In the genomic region with DNA sequence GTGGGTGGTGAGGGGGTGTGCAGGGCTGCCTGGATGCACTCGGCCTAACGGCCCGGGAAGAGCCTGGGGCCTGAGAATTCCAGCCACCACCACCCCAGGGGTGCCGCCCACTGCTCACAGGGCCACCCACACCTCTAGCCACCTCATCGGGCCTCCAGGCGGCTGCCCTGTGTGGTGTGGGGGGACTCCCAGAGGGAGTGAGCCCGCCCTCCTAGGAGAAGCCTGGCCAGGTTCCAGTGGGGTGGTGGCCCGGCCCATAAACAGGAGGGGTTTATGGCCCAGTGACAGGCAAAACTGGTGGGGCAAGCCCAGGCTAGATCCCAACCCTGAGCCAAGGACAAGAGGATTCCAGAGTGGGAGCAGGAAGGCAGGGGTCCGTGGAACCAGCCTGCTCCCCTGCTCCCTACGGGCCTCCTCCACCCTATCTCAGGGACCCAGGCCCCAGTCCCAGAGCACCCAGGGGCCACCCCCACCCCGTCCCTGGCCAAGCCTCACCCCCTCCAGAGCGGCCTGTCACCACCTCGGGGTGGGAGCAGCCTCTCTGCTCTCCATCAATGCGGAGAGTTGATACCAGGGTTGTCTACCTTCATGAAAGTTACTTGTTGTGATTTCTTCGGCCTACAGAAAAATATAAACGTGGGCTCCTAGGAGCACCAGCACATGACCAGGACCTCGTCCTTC, we compare ENCODE assay signal across 10 cellular contexts. TPM values are rescaled to one million over a fixed set of nuclear protein-coding genes. Genes with fewer than 3 reads are reported as not detected.
DNase-seq lines count a peak whose midpoint lies in the region; ATAC-seq lines count a peak whose summit lies in the region.
"Had no signal": no experiment of that assay in that cellular context is flagged by ENCODE, and none has a peak within 500 bp of the region (broad histone marks: within the 10 kb centered on the region; RNA-seq: fewer than 3 reads in every experiment).

No MANE protein-coding gene starts in this region.

- H2BK120ac ChIP-seq in mesendoderm (ENCODE audit: low read depth, low read length), result no peak overlapping the region

- no peak overlapping the region for H3K23ac ChIP-seq in mesendoderm (ENCODE audit: low read length)

- H3K9ac ChIP-seq in mesendoderm (ENCODE audit: low read length), result no peak overlapping the region

- no peak overlapping the region for H2BK15ac ChIP-seq in mesendoderm (replicated peaks; ENCODE audit: low read depth)

- H3K4me3 ChIP-seq in mesendoderm (ENCODE audit: low read length), result no peak overlapping the region
- H3K4me3 ChIP-seq: right lobe of liver had no signal

- H3K27ac Mint-ChIP-seq in activated CD4-positive, alpha-beta T cell treated with anti-CD3 and anti-CD28 coated beads, Interleukin-2, amount 10 ng/mL, durations not matched to agents 24 days and 14 days, result no peak overlapping the region

- H3K79me2 ChIP-seq in mesendoderm (ENCODE audit: control insufficient read depth, insufficient read depth, low read length), result no peaks in the 10 kb centered on the region

- no peak for ATAC-seq in GM21360 (IDR thresholded peaks at IDR 0.05; ENCODE audit: unreplicated experiment)

- H3K27me3 ChIP-seq in mesendoderm (ENCODE audit: insufficient read depth, low read length, poor library complexity), result no peaks in the 10 kb centered on the region
- H3K27me3 ChIP-seq: right lobe of liver had no signal

- peaks cover 3% of the 10 kb centered on the region for H3K4me1 ChIP-seq in mesendoderm (ENCODE audit: control insufficient read depth, low read depth, low read length)
- H3K4me1 ChIP-seq: right lobe of liver had no signal

- intact Hi-C loops in activated CD4-positive, alpha-beta T cell treated with anti-CD3 and anti-CD28 coated beads, Interleukin-2, amount 10 ng/mL, durations not matched to agents 24 days and 14 days (cut with micrococcal nuclease), result no loop called here

- no peak overlapping the region for H4K8ac ChIP-seq in mesendoderm (ENCODE audit: low read depth, low read length)

- peak overlapping the region; percentile 81 for H3K4ac ChIP-seq in mesendoderm (ENCODE audit: low read depth, low read length)

- H3K36me3 ChIP-seq in mesendoderm (ENCODE audit: control insufficient read depth, insufficient read depth, low read length), result no peaks in the 10 kb centered on the region
- H3K36me3 ChIP-seq: right lobe of liver had no signal

- H3K27me3 Mint-ChIP-seq in activated CD4-positive, alpha-beta T cell treated with anti-CD3 and anti-CD28 coated beads, Interleukin-2, amount 10 ng/mL, durations not matched to agents 24 days and 14 days, result no peaks in the 10 kb centered on the region

- WGBS in mesendoderm (ENCODE audit: extremely low coverage, insufficient coverage, low lambda C conversion rate), result no CpG with 5 or more reads among the region's 17 CpGs

- no peak overlapping the region for H2AK5ac ChIP-seq in mesendoderm (ENCODE audit: low read length)

- H4K5ac ChIP-seq in mesendoderm (ENCODE audit: low read length), result no peak overlapping the region

- H3K9me3 Mint-ChIP-seq in activated CD4-positive, alpha-beta T cell treated with anti-CD3 and anti-CD28 coated beads, Interleukin-2, amount 10 ng/mL, durations not matched to agents 24 days and 14 days, result no peaks in the 10 kb centered on the region

- in situ Hi-C loops in T47D (cut with HindIII; ENCODE audit: low pct_unique_long_range_greater_than_20kb, low sequenced_read_pairs), result no loop called here

- no peak overlapping the region for H3K4me2 ChIP-seq in mesendoderm (ENCODE audit: low read length)

- no peak overlapping the region for H3K27ac ChIP-seq in mesendoderm (ENCODE audit: low read depth, low read length)
- H3K27ac ChIP-seq: right lobe of liver had no signal

- H3K56ac ChIP-seq in mesendoderm (ENCODE audit: low read length), result peak overlapping the region; percentile 10

- H3K4me1 Mint-ChIP-seq in activated CD4-positive, alpha-beta T cell treated with anti-CD3 and anti-CD28 coated beads, Interleukin-2, amount 10 ng/mL, durations not matched to agents 24 days and 14 days, result peaks cover 3% of the 10 kb centered on the region

- H2BK5ac ChIP-seq in mesendoderm (ENCODE audit: low read length), result no peak overlapping the region

- no peaks in the 10 kb centered on the region for H3K79me1 ChIP-seq in mesendoderm (ENCODE audit: low read length)

- H3K36me3 Mint-ChIP-seq in activated CD4-positive, alpha-beta T cell treated with anti-CD3 and anti-CD28 coated beads, Interleukin-2, amount 10 ng/mL, durations not matched to agents 24 days and 14 days (ENCODE audit: low read depth), result no peaks in the 10 kb centered on the region

- DNase-seq in COLO668 (lab: John Stamatoyannopoulos, UW; ENCODE audit: unreplicated experiment) (peak; percentile 39), LoVo (ENCODE audit: low spot score) (peak; percentile 100), T47D (ENCODE audit: low read depth in 1 of 2, low spot score in 1 of 2) (peak; percentile 82 to 88), mesendoderm (peak; percentile 25), activated gamma-delta T cell (lab: John Stamatoyannopoulos, UW) (no peak), NCI-H82 treated with DMSO at 0.1 percent for 48 hours (lab: John Stamatoyannopoulos, UW; ENCODE audit: unreplicated experiment) (no peak)
- no peak for DNase-seq in activated CD4-positive, alpha-beta T cell treated with anti-CD3 and anti-CD28 coated beads, Interleukin-2, amount 10 ng/mL, durations not matched to agents 24 days and 14 days
- DNase-seq: Karpas-422, right lobe of liver had no signal

- H3K18ac ChIP-seq in mesendoderm (ENCODE audit: low read length), result peak overlapping the region; percentile 47

- H3K4me3 Mint-ChIP-seq in activated CD4-positive, alpha-beta T cell treated with anti-CD3 and anti-CD28 coated beads, Interleukin-2, amount 10 ng/mL, durations not matched to agents 24 days and 14 days, result no peak overlapping the region

RNA-seq across cellular contexts. Expression of gene PDGFA, which starts 20.2 kb away (rescaled TPM):
- polyA plus RNA-seq in mesendoderm (2013, experiment 1 of 2), result 11.3 TPM
- polyA plus RNA-seq in mesendoderm (2013, experiment 2 of 2), result 11.5 TPM
- 12.2 and 12.9 TPM in 2 replicates for total RNA-seq in activated CD4-positive, alpha-beta T cell treated with anti-CD3 and anti-CD28 coated beads, Interleukin-2, amount 10 ng/mL, durations not matched to agents 24 days and 14 days

Comparison
In these comparisons a context has a peak if more than half of its experiments do, and no peak if none do; other contexts are left out.
1. DNase-seq: peak in COLO668 (single experiment), LoVo (single experiment), T47D (2 of 2) and mesendoderm (single experiment); none in activated CD4-positive, alpha-beta T cell treated with anti-CD3 and anti-CD28 coated beads, Interleukin-2, amount 10 ng/mL, durations not matched to agents 24 days and 14 days (single experiment), activated gamma-delta T cell (single experiment) and NCI-H82 treated with DMSO at 0.1 percent for 48 hours (single experiment).